In the genomic region with DNA sequence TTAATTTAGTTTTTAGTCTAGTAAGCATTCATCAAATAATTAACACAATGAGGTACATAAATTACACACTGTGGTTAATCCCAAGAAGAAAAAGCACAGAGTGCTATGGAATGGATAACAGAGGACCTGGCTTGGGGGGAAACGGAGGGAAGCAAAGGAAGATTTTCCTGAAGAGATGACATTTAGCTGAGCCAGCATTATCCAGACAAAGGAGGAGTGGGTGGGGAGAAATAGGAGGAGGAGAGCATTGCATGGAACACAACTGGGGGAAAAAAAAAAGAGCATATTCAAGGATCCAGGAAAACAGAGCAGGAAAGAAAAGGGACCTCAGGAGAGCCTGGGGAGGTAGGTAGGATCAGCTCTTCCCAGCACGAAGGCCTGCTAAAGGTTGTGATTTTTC, we compare ENCODE assay signal across 3 cellular contexts.
TF ChIP-seq lines count a peak whose summit lies in the region.

No MANE protein-coding gene starts in this region.

TF ChIP-seq in A549, 52 proteins besides CTCF, POLR2A, EP300 and RAD21:
- peak; percentile 83 for TF ChIP-seq MAFK (IDR thresholded peaks at IDR 0.05; ENCODE audit: partially characterized antibody)
- TF ChIP-seq, protein P1, sequence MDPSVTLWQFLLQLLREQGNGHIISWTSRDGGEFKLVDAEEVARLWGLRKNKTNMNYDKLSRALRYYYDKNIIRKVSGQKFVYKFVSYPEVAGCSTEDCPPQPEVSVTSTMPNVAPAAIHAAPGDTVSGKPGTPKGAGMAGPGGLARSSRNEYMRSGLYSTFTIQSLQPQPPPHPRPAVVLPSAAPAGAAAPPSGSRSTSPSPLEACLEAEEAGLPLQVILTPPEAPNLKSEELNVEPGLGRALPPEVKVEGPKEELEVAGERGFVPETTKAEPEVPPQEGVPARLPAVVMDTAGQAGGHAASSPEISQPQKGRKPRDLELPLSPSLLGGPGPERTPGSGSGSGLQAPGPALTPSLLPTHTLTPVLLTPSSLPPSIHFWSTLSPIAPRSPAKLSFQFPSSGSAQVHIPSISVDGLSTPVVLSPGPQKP (IDR thresholded peaks at IDR 0.05; ENCODE audit: low read depth, low read length) = no peak

TF ChIP-seq in GM23338, 12 proteins besides CTCF, POLR2A, EP300 and RAD21:
- TF ChIP-seq, protein P2, sequence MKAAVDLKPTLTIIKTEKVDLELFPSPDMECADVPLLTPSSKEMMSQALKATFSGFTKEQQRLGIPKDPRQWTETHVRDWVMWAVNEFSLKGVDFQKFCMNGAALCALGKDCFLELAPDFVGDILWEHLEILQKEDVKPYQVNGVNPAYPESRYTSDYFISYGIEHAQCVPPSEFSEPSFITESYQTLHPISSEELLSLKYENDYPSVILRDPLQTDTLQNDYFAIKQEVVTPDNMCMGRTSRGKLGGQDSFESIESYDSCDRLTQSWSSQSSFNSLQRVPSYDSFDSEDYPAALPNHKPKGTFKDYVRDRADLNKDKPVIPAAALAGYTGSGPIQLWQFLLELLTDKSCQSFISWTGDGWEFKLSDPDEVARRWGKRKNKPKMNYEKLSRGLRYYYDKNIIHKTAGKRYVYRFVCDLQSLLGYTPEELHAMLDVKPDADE (IDR thresholded peaks at IDR 0.05) = no peak
- no peak for TF ChIP-seq ZNF114 (CRISPR knock-in tag; IDR thresholded peaks at IDR 0.05)
- TF ChIP-seq, protein P3, sequence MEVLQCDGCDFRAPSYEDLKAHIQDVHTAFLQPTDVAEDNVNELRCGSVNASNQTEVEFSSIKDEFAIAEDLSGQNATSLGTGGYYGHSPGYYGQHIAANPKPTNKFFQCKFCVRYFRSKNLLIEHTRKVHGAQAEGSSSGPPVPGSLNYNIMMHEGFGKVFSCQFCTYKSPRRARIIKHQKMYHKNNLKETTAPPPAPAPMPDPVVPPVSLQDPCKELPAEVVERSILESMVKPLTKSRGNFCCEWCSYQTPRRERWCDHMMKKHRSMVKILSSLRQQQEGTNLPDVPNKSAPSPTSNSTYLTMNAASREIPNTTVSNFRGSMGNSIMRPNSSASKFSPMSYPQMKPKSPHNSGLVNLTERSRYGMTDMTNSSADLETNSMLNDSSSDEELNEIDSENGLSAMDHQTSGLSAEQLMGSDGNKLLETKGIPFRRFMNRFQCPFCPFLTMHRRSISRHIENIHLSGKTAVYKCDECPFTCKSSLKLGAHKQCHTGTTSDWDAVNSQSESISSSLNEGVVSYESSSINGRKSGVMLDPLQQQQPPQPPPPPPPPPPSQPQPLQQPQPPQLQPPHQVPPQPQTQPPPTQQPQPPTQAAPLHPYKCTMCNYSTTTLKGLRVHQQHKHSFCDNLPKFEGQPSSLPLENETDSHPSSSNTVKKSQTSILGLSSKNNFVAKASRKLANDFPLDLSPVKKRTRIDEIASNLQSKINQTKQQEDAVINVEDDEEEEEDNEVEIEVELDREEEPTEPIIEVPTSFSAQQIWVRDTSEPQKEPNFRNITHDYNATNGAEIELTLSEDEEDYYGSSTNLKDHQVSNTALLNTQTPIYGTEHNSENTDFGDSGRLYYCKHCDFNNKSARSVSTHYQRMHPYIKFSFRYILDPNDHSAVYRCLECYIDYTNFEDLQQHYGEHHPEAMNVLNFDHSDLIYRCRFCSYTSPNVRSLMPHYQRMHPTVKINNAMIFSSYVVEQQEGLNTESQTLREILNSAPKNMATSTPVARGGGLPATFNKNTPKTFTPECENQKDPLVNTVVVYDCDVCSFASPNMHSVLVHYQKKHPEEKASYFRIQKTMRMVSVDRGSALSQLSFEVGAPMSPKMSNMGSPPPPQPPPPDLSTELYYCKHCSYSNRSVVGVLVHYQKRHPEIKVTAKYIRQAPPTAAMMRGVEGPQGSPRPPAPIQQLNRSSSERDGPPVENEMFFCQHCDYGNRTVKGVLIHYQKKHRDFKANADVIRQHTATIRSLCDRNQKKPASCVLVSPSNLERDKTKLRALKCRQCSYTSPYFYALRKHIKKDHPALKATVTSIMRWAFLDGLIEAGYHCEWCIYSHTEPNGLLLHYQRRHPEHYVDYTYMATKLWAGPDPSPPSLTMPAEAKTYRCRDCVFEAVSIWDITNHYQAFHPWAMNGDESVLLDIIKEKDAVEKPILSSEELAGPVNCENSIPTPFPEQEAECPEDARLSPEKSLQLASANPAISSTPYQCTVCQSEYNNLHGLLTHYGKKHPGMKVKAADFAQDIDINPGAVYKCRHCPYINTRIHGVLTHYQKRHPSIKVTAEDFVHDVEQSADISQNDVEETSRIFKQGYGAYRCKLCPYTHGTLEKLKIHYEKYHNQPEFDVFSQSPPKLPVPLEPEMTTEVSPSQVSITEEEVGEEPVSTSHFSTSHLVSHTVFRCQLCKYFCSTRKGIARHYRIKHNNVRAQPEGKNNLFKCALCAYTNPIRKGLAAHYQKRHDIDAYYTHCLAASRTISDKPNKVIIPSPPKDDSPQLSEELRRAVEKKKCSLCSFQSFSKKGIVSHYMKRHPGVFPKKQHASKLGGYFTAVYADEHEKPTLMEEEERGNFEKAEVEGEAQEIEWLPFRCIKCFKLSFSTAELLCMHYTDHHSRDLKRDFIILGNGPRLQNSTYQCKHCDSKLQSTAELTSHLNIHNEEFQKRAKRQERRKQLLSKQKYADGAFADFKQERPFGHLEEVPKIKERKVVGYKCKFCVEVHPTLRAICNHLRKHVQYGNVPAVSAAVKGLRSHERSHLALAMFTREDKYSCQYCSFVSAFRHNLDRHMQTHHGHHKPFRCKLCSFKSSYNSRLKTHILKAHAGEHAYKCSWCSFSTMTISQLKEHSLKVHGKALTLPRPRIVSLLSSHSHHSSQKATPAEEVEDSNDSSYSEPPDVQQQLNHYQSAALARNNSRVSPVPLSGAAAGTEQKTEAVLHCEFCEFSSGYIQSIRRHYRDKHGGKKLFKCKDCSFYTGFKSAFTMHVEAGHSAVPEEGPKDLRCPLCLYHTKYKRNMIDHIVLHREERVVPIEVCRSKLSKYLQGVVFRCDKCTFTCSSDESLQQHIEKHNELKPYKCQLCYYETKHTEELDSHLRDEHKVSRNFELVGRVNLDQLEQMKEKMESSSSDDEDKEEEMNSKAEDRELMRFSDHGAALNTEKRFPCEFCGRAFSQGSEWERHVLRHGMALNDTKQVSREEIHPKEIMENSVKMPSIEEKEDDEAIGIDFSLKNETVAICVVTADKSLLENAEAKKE (CRISPR knock-in tag; IDR thresholded peaks at IDR 0.05) = no peak
- no peak for TF ChIP-seq JUNB (IDR thresholded peaks at IDR 0.05; ENCODE audit: unreplicated experiment)
- no peak for TF ChIP-seq CREB1 (CRISPR knock-in tag; IDR thresholded peaks at IDR 0.05; ENCODE audit: low read depth)
- TF ChIP-seq, protein P4, sequence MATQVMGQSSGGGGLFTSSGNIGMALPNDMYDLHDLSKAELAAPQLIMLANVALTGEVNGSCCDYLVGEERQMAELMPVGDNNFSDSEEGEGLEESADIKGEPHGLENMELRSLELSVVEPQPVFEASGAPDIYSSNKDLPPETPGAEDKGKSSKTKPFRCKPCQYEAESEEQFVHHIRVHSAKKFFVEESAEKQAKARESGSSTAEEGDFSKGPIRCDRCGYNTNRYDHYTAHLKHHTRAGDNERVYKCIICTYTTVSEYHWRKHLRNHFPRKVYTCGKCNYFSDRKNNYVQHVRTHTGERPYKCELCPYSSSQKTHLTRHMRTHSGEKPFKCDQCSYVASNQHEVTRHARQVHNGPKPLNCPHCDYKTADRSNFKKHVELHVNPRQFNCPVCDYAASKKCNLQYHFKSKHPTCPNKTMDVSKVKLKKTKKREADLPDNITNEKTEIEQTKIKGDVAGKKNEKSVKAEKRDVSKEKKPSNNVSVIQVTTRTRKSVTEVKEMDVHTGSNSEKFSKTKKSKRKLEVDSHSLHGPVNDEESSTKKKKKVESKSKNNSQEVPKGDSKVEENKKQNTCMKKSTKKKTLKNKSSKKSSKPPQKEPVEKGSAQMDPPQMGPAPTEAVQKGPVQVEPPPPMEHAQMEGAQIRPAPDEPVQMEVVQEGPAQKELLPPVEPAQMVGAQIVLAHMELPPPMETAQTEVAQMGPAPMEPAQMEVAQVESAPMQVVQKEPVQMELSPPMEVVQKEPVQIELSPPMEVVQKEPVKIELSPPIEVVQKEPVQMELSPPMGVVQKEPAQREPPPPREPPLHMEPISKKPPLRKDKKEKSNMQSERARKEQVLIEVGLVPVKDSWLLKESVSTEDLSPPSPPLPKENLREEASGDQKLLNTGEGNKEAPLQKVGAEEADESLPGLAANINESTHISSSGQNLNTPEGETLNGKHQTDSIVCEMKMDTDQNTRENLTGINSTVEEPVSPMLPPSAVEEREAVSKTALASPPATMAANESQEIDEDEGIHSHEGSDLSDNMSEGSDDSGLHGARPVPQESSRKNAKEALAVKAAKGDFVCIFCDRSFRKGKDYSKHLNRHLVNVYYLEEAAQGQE (IDR thresholded peaks at IDR 0.05; ENCODE audit: unreplicated experiment) = no peak

TF ChIP-seq in K562, 482 proteins besides CTCF, POLR2A, EP300 and RAD21:
- peak; percentile 47; the same call in 1 of the 2 replicates for TF ChIP-seq MAFF (IDR thresholded peaks at IDR 0.05; ENCODE audit: low read length)
- no peak for TF ChIP-seq NR2F6 (CRISPR knock-in tag; IDR thresholded peaks at IDR 0.05)
- TF ChIP-seq ZNF217 (CRISPR knock-in tag; IDR thresholded peaks at IDR 0.05) = no peak
- peak; percentile 48; the same call in 1 of the 2 replicates for TF ChIP-seq C11orf30 (IDR thresholded peaks at IDR 0.05; ENCODE audit: low read depth)
- TF ChIP-seq SRSF3 (IDR thresholded peaks at IDR 0.05; ENCODE audit: insufficient read depth, low read length) = no peak
- peak; percentile 56 for TF ChIP-seq MAFG (tag; conservative IDR thresholded peaks at IDR 0.05)
- peak; percentile 64 for TF ChIP-seq ZNF316 (IDR thresholded peaks at IDR 0.05)
- TF ChIP-seq MAFK (IDR thresholded peaks at IDR 0.05; ENCODE audit: low read length) = peak; percentile 23; the same call in 1 of the 2 replicates
- no peak for TF ChIP-seq DPF2 (IDR thresholded peaks at IDR 0.05)
- TF ChIP-seq, protein P5, sequence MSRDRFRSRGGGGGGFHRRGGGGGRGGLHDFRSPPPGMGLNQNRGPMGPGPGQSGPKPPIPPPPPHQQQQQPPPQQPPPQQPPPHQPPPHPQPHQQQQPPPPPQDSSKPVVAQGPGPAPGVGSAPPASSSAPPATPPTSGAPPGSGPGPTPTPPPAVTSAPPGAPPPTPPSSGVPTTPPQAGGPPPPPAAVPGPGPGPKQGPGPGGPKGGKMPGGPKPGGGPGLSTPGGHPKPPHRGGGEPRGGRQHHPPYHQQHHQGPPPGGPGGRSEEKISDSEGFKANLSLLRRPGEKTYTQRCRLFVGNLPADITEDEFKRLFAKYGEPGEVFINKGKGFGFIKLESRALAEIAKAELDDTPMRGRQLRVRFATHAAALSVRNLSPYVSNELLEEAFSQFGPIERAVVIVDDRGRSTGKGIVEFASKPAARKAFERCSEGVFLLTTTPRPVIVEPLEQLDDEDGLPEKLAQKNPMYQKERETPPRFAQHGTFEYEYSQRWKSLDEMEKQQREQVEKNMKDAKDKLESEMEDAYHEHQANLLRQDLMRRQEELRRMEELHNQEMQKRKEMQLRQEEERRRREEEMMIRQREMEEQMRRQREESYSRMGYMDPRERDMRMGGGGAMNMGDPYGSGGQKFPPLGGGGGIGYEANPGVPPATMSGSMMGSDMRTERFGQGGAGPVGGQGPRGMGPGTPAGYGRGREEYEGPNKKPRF (IDR thresholded peaks at IDR 0.05; ENCODE audit: low read depth, low read length) = no peak
